Comparison of ENCODE assay signal across 18 cellular contexts in genomic region chr9:136961279-136962065, GRCh38. TPM values are rescaled to one million over a fixed set of nuclear protein-coding genes. Genes with fewer than 3 reads are reported as not detected.
DNase-seq lines count a peak whose midpoint lies in the region; ATAC-seq and TF ChIP-seq lines count a peak whose summit lies in the region.
"Had no signal": no experiment of that assay in that cellular context is flagged by ENCODE, and none has a peak within 500 bp of the region (broad histone marks: within the 10 kb centered on the region; RNA-seq: fewer than 3 reads in every experiment).

No MANE protein-coding gene starts in this region.

- peak overlapping the region; percentile 69 for H3K27ac ChIP-seq in cingulate gyrus (ENCODE audit: low read depth, low read length)
- H3K27ac ChIP-seq in liver (ENCODE audit: low read depth in 1 of 2, low read length in 2 of 2) = peak overlapping the region in 1 of 2 donors; percentile 28
- H3K27ac ChIP-seq in testis = peak overlapping the region; percentile 56 to 81
- no peak overlapping the region for H3K27ac ChIP-seq in CD4-positive, alpha-beta memory T cell (ENCODE audit: low read depth, low read length)
- H3K27ac ChIP-seq: BLaER1, KMS-11 had no signal

- H3K27me3 ChIP-seq in NT2/D1 (ENCODE audit: insufficient read depth, insufficient read length) (peaks cover 5% of the 10 kb centered on the region), liver (ENCODE audit: control insufficient read depth in 4 of 4, insufficient read depth in 4 of 4, low read length in 3 of 4) (no peaks in the 10 kb centered on the region), testis (no peaks in the 10 kb centered on the region)
- H3K27me3 ChIP-seq in CD4-positive, alpha-beta memory T cell (ENCODE audit: insufficient read depth, low read length) = no peaks in the 10 kb centered on the region
- H3K27me3 ChIP-seq: BLaER1 had no signal

- peaks cover 0 to 3% (median 0%) of the 10 kb centered on the region in 8 donors for H3K9me3 Mint-ChIP-seq in CD4-positive, alpha-beta memory T cell
- H3K9me3 Mint-ChIP-seq: activated T-cell treated with anti-CD3 and anti-CD28 coated beads, Interleukin-2, amount 50 U/mL, for 24 hours had no signal

- H3K4me1 ChIP-seq in NT2/D1 (ENCODE audit: insufficient read depth, insufficient read length) (peaks cover 27% of the 10 kb centered on the region), liver (ENCODE audit: control insufficient read depth in 4 of 4, insufficient read depth in 4 of 4, low read length in 3 of 4) (peaks cover 0 to 2% (median 0%) of the 10 kb centered on the region in 4 donors), testis (peaks cover 64% of the 10 kb centered on the region)
- H3K4me1 ChIP-seq in CD4-positive, alpha-beta memory T cell (ENCODE audit: insufficient read depth, low read length) = peaks cover 74% of the 10 kb centered on the region

- POLR2A ChIA-PET in CD4-positive, alpha-beta memory T cell (lab: Charles Lee; ENCODE audit: partially characterized antibody) = interaction anchor here (1.3 to 9.2 kb wide), 6 partner anchors 10 to 35 kb away, joined by 4 to 75 read pairs (median 11); partner anchors contain the start of genes C8G, CLIC3, FBXW5 and LCN12

- 83% methylated on average over 23 of the region's 23 CpGs for WGBS in liver
- 53 to 80% methylated on average over 1 to 20 of the region's 23 CpGs for WGBS in testis, 2 donors

- H3K27ac Mint-ChIP-seq in CD4-positive, alpha-beta memory T cell = peak overlapping the region in 1 of 7 donors; percentile 53
- H3K27ac Mint-ChIP-seq: activated naive CD8-positive, alpha-beta T cell treated with anti-CD3 and anti-CD28 coated beads, Interleukin-2, amount 50 U/mL, for 24 hours; activated T-cell treated with anti-CD3 and anti-CD28 coated beads, Interleukin-2, amount 50 U/mL, for 24 hours; mesothelial cell of epicardium had no signal

- no peak overlapping the region for H3K4me3 ChIP-seq in NT2/D1 (ENCODE audit: insufficient read length, low read depth)
- no peak overlapping the region for H3K4me3 ChIP-seq in liver (ENCODE audit: low read depth in 1 of 3, low read length in 3 of 3)
- H3K4me3 ChIP-seq in testis = no peak overlapping the region
- no peak overlapping the region for H3K4me3 ChIP-seq in CD4-positive, alpha-beta memory T cell (ENCODE audit: low read length in 2 of 2)
- H3K4me3 ChIP-seq: BLaER1 had no signal

- H3K27me3 Mint-ChIP-seq in CD4-positive, alpha-beta memory T cell = no peaks in the 10 kb centered on the region
- H3K27me3 Mint-ChIP-seq: activated naive CD8-positive, alpha-beta T cell treated with anti-CD3 and anti-CD28 coated beads, Interleukin-2, amount 50 U/mL, for 24 hours; activated T-cell treated with anti-CD3 and anti-CD28 coated beads, Interleukin-2, amount 50 U/mL, for 24 hours had no signal

- no peak for TF ChIP-seq POLR2A in testis (IDR thresholded peaks at IDR 0.05)

- DNase-seq in NT2/D1 (ENCODE audit: low read depth, low spot score) (no peak), testis (peak; percentile 87), NCI-H1092 treated with DMSO at 0.1 percent for 48 hours (lab: John Stamatoyannopoulos, UW) (no peak)
- DNase-seq in CD4-positive, alpha-beta memory T cell = no peak
- DNase-seq: activated naive CD8-positive, alpha-beta T cell treated with anti-CD3 and anti-CD28 coated beads, Interleukin-2, amount 50 U/mL, for 24 hours; activated T-cell treated with anti-CD3 and anti-CD28 coated beads, Interleukin-2, amount 50 U/mL, for 24 hours; GOT3; NCI-H1436 treated with DMSO at 0.1 percent for 48 hours; NCI-H446 treated with DMSO at 0.1 percent for 48 hours; PC-3; SW 1271 had no signal

- intact Hi-C loops in testis (cut with DNase I; ENCODE audit: low total_unique reads) = no loop called here
- intact Hi-C loops in CD4-positive, alpha-beta memory T cell (cut with micrococcal nuclease) = no loop called here

- H3K9ac ChIP-seq in NT2/D1 (ENCODE audit: insufficient read length, low read depth) (peak overlapping the region; percentile 50), liver (ENCODE audit: low read depth in 1 of 2, low read length in 2 of 2) (no peak overlapping the region)
- H3K9ac ChIP-seq: BLaER1, KMS-11 had no signal

- no peaks in the 10 kb centered on the region for H3K36me3 ChIP-seq in NT2/D1 (ENCODE audit: insufficient read depth, insufficient read length, low read length)
- no peaks in the 10 kb centered on the region for H3K36me3 ChIP-seq in liver (ENCODE audit: control insufficient read depth in 4 of 4, insufficient read depth in 3 of 4, low read depth in 1 of 4, low read length in 3 of 4)
- no peaks in the 10 kb centered on the region for H3K36me3 ChIP-seq in testis (ENCODE audit: low read depth, missing control alignments)
- no peaks in the 10 kb centered on the region for H3K36me3 ChIP-seq in CD4-positive, alpha-beta memory T cell (ENCODE audit: insufficient read depth, low read length)
- H3K36me3 ChIP-seq: BLaER1 had no signal

- peak overlapping the region in 2 of 8 donors; percentile 7 to 43 for H3K4me3 Mint-ChIP-seq in CD4-positive, alpha-beta memory T cell
- H3K4me3 Mint-ChIP-seq: activated naive CD8-positive, alpha-beta T cell treated with anti-CD3 and anti-CD28 coated beads, Interleukin-2, amount 50 U/mL, for 24 hours; activated T-cell treated with anti-CD3 and anti-CD28 coated beads, Interleukin-2, amount 50 U/mL, for 24 hours; mesothelial cell of epicardium had no signal

- TF ChIP-seq CTCF in liver (IDR thresholded peaks at IDR 0.05; ENCODE audit: low read depth, low read length, missing input control) = no peak
- TF ChIP-seq CTCF in testis (IDR thresholded peaks at IDR 0.05) = no peak

- no peaks in the 10 kb centered on the region for H3K9me3 ChIP-seq in NT2/D1 (ENCODE audit: insufficient read depth, low read length)
- H3K9me3 ChIP-seq in liver (ENCODE audit: control insufficient read depth in 4 of 4, low read length in 3 of 4) = no peaks in the 10 kb centered on the region
- no peaks in the 10 kb centered on the region for H3K9me3 ChIP-seq in testis
- no peaks in the 10 kb centered on the region for H3K9me3 ChIP-seq in CD4-positive, alpha-beta memory T cell (ENCODE audit: control insufficient read depth in 1 of 2, low read length in 2 of 2)
- H3K9me3 ChIP-seq: BLaER1 had no signal

- H3K36me3 Mint-ChIP-seq in CD4-positive, alpha-beta memory T cell = peaks cover 0 to 4% of the 10 kb centered on the region in 2 donors
- H3K36me3 Mint-ChIP-seq: mesothelial cell of epicardium had no signal

- peaks cover 28 to 69% (median 35%) of the 10 kb centered on the region in 4 donors for H3K4me1 Mint-ChIP-seq in CD4-positive, alpha-beta memory T cell

- ATAC-seq in HG03439 (IDR thresholded peaks at IDR 0.05; ENCODE audit: unreplicated experiment) = no peak
- ATAC-seq: activated naive CD8-positive, alpha-beta T cell treated with anti-CD3 and anti-CD28 coated beads, Interleukin-2, amount 50 U/mL, for 24 hours; PC-3 had no signal

- no peak for TF ChIP-seq RAD21 in liver (IDR thresholded peaks at IDR 0.05)

- CTCF ChIA-PET in CD4-positive, alpha-beta memory T cell (lab: Charles Lee; ENCODE audit: partially characterized antibody) = interaction anchor here (1.5 kb wide), 1 partner anchor 13 kb away, joined by 5 read pairs; no protein-coding TSS in a partner anchor

RNA-seq across cellular contexts. Expression of gene LCN12, which starts 9.4 kb away (rescaled TPM):
- total RNA-seq in liver (1 to 10 TPM; 2.3 to 5.2 TPM), testis (10 to 100 TPM; 11.5 to 27.8 TPM)
- polyA plus RNA-seq in liver (10 to 100 TPM in 1 of 2 donors, 1 to 10 TPM in 1; 7.3 to 12.2 TPM), testis (ENCODE audit: insufficient read depth, low read depth, low replicate concordance) (27.1 TPM)
- 1 to 10 TPM in 1 of 2 experiments, under 1 TPM in 1; 0.72 to 1.4 TPM for total RNA-seq in CD4-positive, alpha-beta memory T cell
- not detected for polyA plus RNA-seq in CD4-positive, alpha-beta memory T cell
- total RNA-seq: dermis microvascular lymphatic vessel endothelial cell had no signal

RNA-seq across cellular contexts. Expression of gene PTGDS, which starts 15.8 kb away (rescaled TPM):
- total RNA-seq in liver (1 to 10 TPM in 1 of 2 donors, under 1 TPM in 1; 0.23 to 5.4 TPM), testis (1,000 to 10,000 TPM; 5,554 to 5,948 TPM)
- polyA plus RNA-seq in liver (10 to 100 TPM in 1 of 2 donors, 1 to 10 TPM in 1; 7.4 to 15.2 TPM), testis (ENCODE audit: insufficient read depth, low read depth, low replicate concordance) (4,976 TPM)
- 1 to 10 TPM; 4.8 to 5.1 TPM for total RNA-seq in CD4-positive, alpha-beta memory T cell
- polyA plus RNA-seq in CD4-positive, alpha-beta memory T cell = 1 to 10 TPM; 1.7 to 3.8 TPM
- total RNA-seq: PC-3 had no signal

RNA-seq across cellular contexts. Expression of gene C8G, which starts 16.4 kb away (rescaled TPM):
- total RNA-seq in liver (100 to 1,000 TPM in 1 of 2 donors, 10 to 100 TPM in 1; 25.1 to 323 TPM), testis (1 to 10 TPM; 4.6 to 4.9 TPM)
- polyA plus RNA-seq in liver (1,000 to 10,000 TPM in 1 of 2 donors, 100 to 1,000 TPM in 1; 892 to 1,117 TPM), testis (ENCODE audit: insufficient read depth, low read depth, low replicate concordance) (4.6 TPM)
- total RNA-seq in CD4-positive, alpha-beta memory T cell = 1 to 10 TPM; 2.2 TPM
- under 1 TPM in 1 of 2 donors, not detected in 1; 0.60 TPM for polyA plus RNA-seq in CD4-positive, alpha-beta memory T cell

RNA-seq across cellular contexts. Expression of gene FBXW5, which starts 16.9 kb away (rescaled TPM):
- total RNA-seq in liver (100 to 1,000 TPM in 1 of 2 donors, 10 to 100 TPM in 1; 64.0 to 163 TPM), testis (100 to 1,000 TPM; 509 to 749 TPM)
- polyA plus RNA-seq in liver (100 to 1,000 TPM in 1 of 2 donors, 10 to 100 TPM in 1; 87.1 to 130 TPM), testis (ENCODE audit: insufficient read depth, low read depth, low replicate concordance) (452 TPM)
- total RNA-seq in CD4-positive, alpha-beta memory T cell = 100 to 1,000 TPM; 122 to 123 TPM
- polyA plus RNA-seq in CD4-positive, alpha-beta memory T cell = 100 to 1,000 TPM in 1 of 2 donors, 10 to 100 TPM in 1; 98.6 to 160 TPM

RNA-seq across cellular contexts. Expression of gene LCNL1, which starts 21.3 kb away (rescaled TPM):
- total RNA-seq in liver = under 1 TPM in 1 of 2 donors, not detected in 1; 0.08 TPM
- under 1 TPM in 1 of 2 donors, not detected in 1; 0.01 TPM for polyA plus RNA-seq in liver
- 100 to 1,000 TPM in 1 of 2 donors, 10 to 100 TPM in 1; 59.3 to 131 TPM for total RNA-seq in testis
- 17.5 TPM for polyA plus RNA-seq in testis (ENCODE audit: insufficient read depth, low read depth, low replicate concordance)
- under 1 TPM; 0.14 to 0.17 TPM for total RNA-seq in CD4-positive, alpha-beta memory T cell
- not detected for polyA plus RNA-seq in CD4-positive, alpha-beta memory T cell
- total RNA-seq: dermis microvascular lymphatic vessel endothelial cell, PC-3 had no signal

Comparison
In these comparisons a context has a peak if more than half of its experiments do, and no peak if none do; other contexts are left out.
1. RNA of gene PTGDS, which starts 15.8 kb away (total RNA-seq): 5,554 to 5,948 TPM in testis; 0.23 to 5.4 TPM in liver and 4.8 to 5.1 TPM in CD4-positive, alpha-beta memory T cell; every median in the first group is over 100 times any median in the second.
2. RNA of gene C8G, which starts 16.4 kb away (total RNA-seq): 25.1 to 323 TPM in liver; 4.6 to 4.9 TPM in testis and 2.2 TPM in CD4-positive, alpha-beta memory T cell; every median in the first group is over 4 times any median in the second.